13 cellular contexts compared by ENCODE assay signal in the genomic region with DNA sequence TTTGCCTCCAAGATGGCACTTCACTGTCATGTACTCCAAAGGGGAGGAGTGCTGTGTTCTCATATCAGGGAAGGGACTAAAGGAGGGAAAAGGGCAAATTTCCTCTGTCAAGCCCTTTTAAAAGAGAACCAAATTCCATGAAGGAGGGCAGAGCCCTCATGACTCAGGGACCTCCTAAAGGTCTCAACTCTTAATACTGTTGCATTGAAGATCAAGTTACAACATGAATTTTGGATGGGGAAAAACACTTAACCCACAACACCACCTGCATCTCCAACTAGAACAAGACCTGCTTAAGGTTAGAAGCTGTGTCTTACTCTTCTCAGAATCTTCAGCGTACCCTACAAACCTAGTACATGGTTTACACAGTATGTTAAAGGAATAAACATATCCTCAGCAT. TPM values are rescaled to one million over a fixed set of nuclear protein-coding genes. Genes with fewer than 3 reads are reported as not detected.
DNase-seq lines count a peak whose midpoint lies in the region; ATAC-seq and TF ChIP-seq lines count a peak whose summit lies in the region.
"Had no signal": no experiment of that assay in that cellular context is flagged by ENCODE, and none has a peak within 500 bp of the region (broad histone marks: within the 10 kb centered on the region; RNA-seq: fewer than 3 reads in every experiment).

No MANE protein-coding gene starts in this region.

- H3K4me3 ChIP-seq in PC-3 (ENCODE audit: low read length) (no peak overlapping the region), epithelial cell of esophagus (ENCODE audit: low read length) (no peak overlapping the region), osteoblast (ENCODE audit: insufficient read depth, low read length) (no peak overlapping the region)

- H3K4me1 ChIP-seq in PC-3 (ENCODE audit: insufficient read depth, low read length), result peaks cover 24% of the 10 kb centered on the region
- peaks cover 15% of the 10 kb centered on the region for H3K4me1 ChIP-seq in osteoblast (ENCODE audit: insufficient read depth, low read length)

- no peak overlapping the region for H3K9ac ChIP-seq in PC-3 (ENCODE audit: low read length)

- H3K79me2 ChIP-seq in PC-3 (ENCODE audit: low read length), result no peaks in the 10 kb centered on the region
- no peaks in the 10 kb centered on the region for H3K79me2 ChIP-seq in osteoblast (ENCODE audit: insufficient read depth, low read length)

- H3K36me3 ChIP-seq in PC-3 (ENCODE audit: low read depth, low read length) (no peaks in the 10 kb centered on the region), osteoblast (ENCODE audit: insufficient read depth, low read length) (no peaks in the 10 kb centered on the region)

- H2AFZ ChIP-seq in PC-3 (ENCODE audit: low read length) (no peak overlapping the region), osteoblast (ENCODE audit: low read length) (no peak overlapping the region)

- H3K27ac ChIP-seq in PC-3 (ENCODE audit: low read length) (no peak overlapping the region), osteoblast (ENCODE audit: low read depth, low read length) (no peak overlapping the region)

- no peaks in the 10 kb centered on the region for H3K9me3 ChIP-seq in PC-3 (ENCODE audit: low read length)
- no peaks in the 10 kb centered on the region for H3K9me3 ChIP-seq in osteoblast (ENCODE audit: low read depth, low read length)

- ATAC-seq in PC-3 (peak; percentile 48), GM21515 (IDR thresholded peaks at IDR 0.05; ENCODE audit: unreplicated experiment) (no peak)

- no peak for TF ChIP-seq CTCF in PC-3 (conservative IDR thresholded peaks at IDR 0.05; ENCODE audit: low read depth, low read length)
- TF ChIP-seq CTCF in epithelial cell of esophagus (IDR thresholded peaks at IDR 0.05; ENCODE audit: insufficient read depth, low read depth, low read length, missing control alignments), result no peak
- no peak for TF ChIP-seq CTCF in osteoblast (IDR thresholded peaks at IDR 0.05; ENCODE audit: extremely low read depth, low read depth, low read length)

- peak overlapping the region; percentile 22; the same call in 1 of the 2 replicates for H3K4me2 ChIP-seq in PC-3 (ENCODE audit: low read length)
- H3K4me2 ChIP-seq in osteoblast (ENCODE audit: insufficient read depth, low read length), result no peak overlapping the region

- H3K9me2 ChIP-seq in PC-3 (replicated peaks; ENCODE audit: low read length), result no peaks in the 10 kb centered on the region

- no TSS peak for BruUV-seq in PC-3 (replicated peaks; lab: Mats Ljungman, UMichigan)

- peak; percentile 5 for DNase-seq in EL
- DNase-seq in PC-3, result peak; percentile 25
- DNase-seq in epithelial cell of esophagus (ENCODE audit: low read depth), result peak; percentile 46
- DNase-seq in osteoblast (ENCODE audit: insufficient read length, low spot score, missing footprints), result peak; percentile 48
- DNase-seq in stimulated activated CD4-positive, alpha-beta T cell treated with anti-CD3 and anti-CD28 coated beads, Interleukin-4, amount 100 ng/mL, for 4 hours, result no peak
- DNase-seq in stimulated activated CD4-positive, alpha-beta T cell treated with anti-CD3 and anti-CD28 coated beads, Interleukin-2, amount 100 ng/mL, for 48 hours, result no peak
- DNase-seq: C1 segment of cervical spinal cord; CD4-positive, alpha-beta T cell; DMS79; GDM1; GOT3; H9 had no signal

- POLR2A ChIA-PET in PC-3 (lab: Charles Lee; ENCODE audit: unreplicated experiment), result no interaction called here

- CTCF ChIA-PET in PC-3 (lab: Charles Lee), result no interaction called here

- intact Hi-C loops in PC-3 (cut with micrococcal nuclease), result no loop called here

- H3K27me3 ChIP-seq in PC-3 (ENCODE audit: low read length), result no peaks in the 10 kb centered on the region
- no peaks in the 10 kb centered on the region for H3K27me3 ChIP-seq in osteoblast (ENCODE audit: insufficient read depth, low read length)

- H4K20me1 ChIP-seq in PC-3 (ENCODE audit: low read length), result no peaks in the 10 kb centered on the region
- H4K20me1 ChIP-seq in osteoblast (ENCODE audit: insufficient read depth, low read length), result no peaks in the 10 kb centered on the region

- H3F3A ChIP-seq in PC-3 (ENCODE audit: low read length, unreplicated experiment), result no peaks in the 10 kb centered on the region

RNA-seq across cellular contexts. Expression of gene FBXO30, which starts 23.7 kb away (rescaled TPM):
- total RNA-seq in PC-3 (2014; rRNA removed) (2.5 and 3.1 TPM in 2 replicates), osteoblast (14.1 and 14.5 TPM in 2 replicates)

Comparison
In these comparisons a context has a peak if more than half of its experiments do, and no peak if none do; other contexts are left out.
1. DNase-seq: peak in EL (single experiment), PC-3 (single experiment), epithelial cell of esophagus (single experiment) and osteoblast (single experiment); none in stimulated activated CD4-positive, alpha-beta T cell treated with anti-CD3 and anti-CD28 coated beads, Interleukin-4, amount 100 ng/mL, for 4 hours (0 of 2) and stimulated activated CD4-positive, alpha-beta T cell treated with anti-CD3 and anti-CD28 coated beads, Interleukin-2, amount 100 ng/mL, for 48 hours (0 of 2).